1 cellular context compared by ENCODE assay signal in the genomic region with DNA sequence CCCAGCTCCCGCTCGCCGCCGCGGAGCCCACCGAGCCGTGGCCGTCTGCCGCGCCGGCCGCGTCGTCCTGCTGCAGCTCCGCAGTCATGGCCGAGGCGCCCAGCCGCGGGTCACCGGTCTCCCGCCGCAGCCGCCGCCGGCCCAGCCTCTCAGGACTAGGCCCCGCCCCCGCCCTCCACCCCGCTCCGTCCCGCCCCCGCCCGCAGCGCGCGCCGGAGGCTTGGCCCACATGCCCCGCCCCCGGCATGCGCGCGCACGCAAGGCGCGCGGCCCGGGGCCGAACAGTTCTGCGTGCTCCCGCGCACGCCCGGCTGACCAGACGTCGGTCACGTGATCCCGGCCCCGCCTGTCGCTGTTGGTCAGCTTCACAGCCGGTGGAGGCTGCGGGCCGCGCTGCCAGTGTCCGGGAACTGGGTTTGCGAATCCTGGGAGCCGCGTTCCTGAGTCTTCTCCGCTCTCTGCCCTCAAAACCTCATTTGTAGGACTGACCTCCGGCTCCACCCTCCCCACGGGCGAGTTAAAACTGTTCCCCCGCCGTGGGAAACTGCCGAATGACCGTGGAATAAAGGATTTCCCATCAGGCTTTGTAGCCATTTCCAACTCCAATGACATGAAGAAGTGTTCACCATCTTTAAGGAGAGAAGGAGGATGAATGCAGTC.
A peak's percentile ranks its signal among the peaks of the same experiment; 100 is the strongest.
TF ChIP-seq lines count a peak whose summit lies in the region.

Gene USP28 (minus strand): TSS at position 159 of the 660 bp plus-strand sequence. CDS start 71 bp downstream, at position 88.

TF ChIP-seq in K562, 482 proteins besides CTCF, POLR2A, EP300 and RAD21 (continued from another document and continues in another):
- TF ChIP-seq PKNOX1 (IDR thresholded peaks at IDR 0.05): peak; percentile 32; the same call in 1 of the 2 replicates
- peak; percentile 68 for TF ChIP-seq ZFX (CRISPR knock-in tag; IDR thresholded peaks at IDR 0.05)
- TF ChIP-seq NR2C2 (CRISPR knock-in tag; IDR thresholded peaks at IDR 0.05): no peak
- TF ChIP-seq NR2C2 (tag; IDR thresholded peaks at IDR 0.05): peak; percentile 72; the same call in 1 of the 2 replicates
- no peak for TF ChIP-seq SIX5 (IDR thresholded peaks at IDR 0.05; ENCODE audit: borderline replicate concordance in 1 of 2, insufficient read depth in 1 of 2, low read depth in 1 of 2, low read length in 2 of 2)
- peak; percentile 93 for TF ChIP-seq POLR2AphosphoS5 (IDR thresholded peaks at IDR 0.05; ENCODE audit: control insufficient read depth, insufficient read depth, low read depth, low read length)
- TF ChIP-seq ZNF324 (CRISPR knock-in tag; IDR thresholded peaks at IDR 0.05): no peak
- TF ChIP-seq CCNT2 (IDR thresholded peaks at IDR 0.05; ENCODE audit: borderline replicate concordance, extremely low read depth, insufficient read length, low read depth, low read length): peak; percentile 76
- no peak for TF ChIP-seq NFYB (IDR thresholded peaks at IDR 0.05; ENCODE audit: extremely low read depth, insufficient read length)
- peak; percentile 42; the same call in 1 of the 2 replicates for TF ChIP-seq TCF7 (IDR thresholded peaks at IDR 0.05; ENCODE audit: borderline replicate concordance)
- TF ChIP-seq NONO (IDR thresholded peaks at IDR 0.05; ENCODE audit: low read depth in 2 of 2, low read length in 1 of 2): peak in 1 of 2 experiments; percentile 80; a peak in 2 of 4 replicates
- peak in 1 of 2 experiments; percentile 83; a peak in 1 of 4 replicates for TF ChIP-seq ZNF639 (CRISPR knock-in tag; conservative IDR thresholded peaks at IDR 0.05 in 1 of 2, IDR thresholded peaks at IDR 0.05 in 1 of 2)
- no peak for TF ChIP-seq ZFP30 (CRISPR knock-in tag; IDR thresholded peaks at IDR 0.05; ENCODE audit: borderline replicate concordance)
- TF ChIP-seq ZBTB49 (CRISPR knock-in tag; IDR thresholded peaks at IDR 0.05; ENCODE audit: borderline replicate concordance): no peak
- no peak for TF ChIP-seq HDAC3 (IDR thresholded peaks at IDR 0.05; ENCODE audit: borderline replicate concordance, partially characterized antibody)
- TF ChIP-seq ARID1B (IDR thresholded peaks at IDR 0.05): no peak
- TF ChIP-seq DIDO1 (tag; IDR thresholded peaks at IDR 0.05; ENCODE audit: low read depth): no peak; the same call in 1 of the 2 replicates
- TF ChIP-seq ZNF24 (IDR thresholded peaks at IDR 0.05): no peak; the same call in 1 of the 2 replicates
- TF ChIP-seq, protein P1, sequence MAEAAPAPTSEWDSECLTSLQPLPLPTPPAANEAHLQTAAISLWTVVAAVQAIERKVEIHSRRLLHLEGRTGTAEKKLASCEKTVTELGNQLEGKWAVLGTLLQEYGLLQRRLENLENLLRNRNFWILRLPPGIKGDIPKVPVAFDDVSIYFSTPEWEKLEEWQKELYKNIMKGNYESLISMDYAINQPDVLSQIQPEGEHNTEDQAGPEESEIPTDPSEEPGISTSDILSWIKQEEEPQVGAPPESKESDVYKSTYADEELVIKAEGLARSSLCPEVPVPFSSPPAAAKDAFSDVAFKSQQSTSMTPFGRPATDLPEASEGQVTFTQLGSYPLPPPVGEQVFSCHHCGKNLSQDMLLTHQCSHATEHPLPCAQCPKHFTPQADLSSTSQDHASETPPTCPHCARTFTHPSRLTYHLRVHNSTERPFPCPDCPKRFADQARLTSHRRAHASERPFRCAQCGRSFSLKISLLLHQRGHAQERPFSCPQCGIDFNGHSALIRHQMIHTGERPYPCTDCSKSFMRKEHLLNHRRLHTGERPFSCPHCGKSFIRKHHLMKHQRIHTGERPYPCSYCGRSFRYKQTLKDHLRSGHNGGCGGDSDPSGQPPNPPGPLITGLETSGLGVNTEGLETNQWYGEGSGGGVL (CRISPR knock-in tag; IDR thresholded peaks at IDR 0.05): no peak
- TF ChIP-seq, protein P2, sequence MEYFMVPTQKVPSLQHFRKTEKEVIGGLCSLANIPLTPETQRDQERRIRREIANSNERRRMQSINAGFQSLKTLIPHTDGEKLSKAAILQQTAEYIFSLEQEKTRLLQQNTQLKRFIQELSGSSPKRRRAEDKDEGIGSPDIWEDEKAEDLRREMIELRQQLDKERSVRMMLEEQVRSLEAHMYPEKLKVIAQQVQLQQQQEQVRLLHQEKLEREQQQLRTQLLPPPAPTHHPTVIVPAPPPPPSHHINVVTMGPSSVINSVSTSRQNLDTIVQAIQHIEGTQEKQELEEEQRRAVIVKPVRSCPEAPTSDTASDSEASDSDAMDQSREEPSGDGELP (CRISPR knock-in tag; IDR thresholded peaks at IDR 0.05; ENCODE audit: borderline replicate concordance): peak; percentile 96
- TF ChIP-seq, protein P3, sequence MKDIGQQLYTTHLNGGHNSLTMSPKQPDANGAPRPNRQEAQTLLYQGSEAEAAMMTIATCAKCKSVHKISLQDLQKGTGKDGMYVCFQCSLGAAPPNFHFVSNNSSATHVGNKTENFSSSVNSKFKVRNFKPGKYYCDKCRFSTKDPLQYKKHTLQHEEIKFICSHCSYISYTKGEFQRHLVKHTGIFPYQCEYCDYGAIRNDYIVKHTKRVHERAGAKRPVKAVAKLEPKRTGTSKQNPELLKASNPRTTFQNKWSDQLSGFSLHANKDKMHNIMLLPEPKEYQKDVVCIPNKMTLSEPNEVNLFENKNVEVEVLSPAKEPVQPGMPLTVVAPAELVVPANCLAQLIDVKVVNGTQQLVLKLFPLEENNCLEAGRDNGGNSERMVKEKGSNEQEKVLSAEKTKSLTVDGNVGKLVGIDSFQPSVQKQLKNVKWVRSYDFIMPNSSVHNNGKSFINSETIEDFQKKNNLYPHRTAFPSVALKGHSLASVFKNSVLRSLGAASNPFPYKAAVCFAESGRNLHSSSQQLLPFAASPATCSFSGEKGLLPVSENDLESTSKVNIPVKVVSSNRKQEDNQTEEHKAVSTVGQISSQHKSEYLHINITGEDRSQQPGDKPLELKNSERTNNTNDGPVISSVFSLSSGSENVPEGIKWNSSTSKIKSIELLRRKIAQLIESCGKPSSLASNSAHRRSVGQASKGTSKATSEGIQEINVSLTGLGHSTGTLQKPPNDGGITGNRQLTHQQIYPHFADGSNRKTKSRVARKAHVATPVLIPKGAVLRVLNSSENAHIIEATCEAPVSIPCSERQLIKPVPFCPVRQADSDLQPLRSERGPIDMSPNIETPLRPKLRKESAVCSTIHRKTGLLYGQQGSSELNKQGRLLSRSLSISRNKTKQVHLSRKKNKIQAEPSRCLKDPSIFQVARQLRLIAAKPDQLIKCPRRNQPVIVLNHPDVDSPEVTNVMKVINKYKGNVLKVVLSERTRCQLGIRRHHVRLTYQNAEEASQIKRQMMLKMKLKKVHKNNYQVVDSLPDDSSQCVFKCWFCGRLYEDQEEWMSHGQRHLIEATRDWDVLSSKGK (CRISPR knock-in tag; IDR thresholded peaks at IDR 0.05): no peak
- peak; percentile 97 for TF ChIP-seq SUPT5H (IDR thresholded peaks at IDR 0.05)
- no peak for TF ChIP-seq NFATC3 (IDR thresholded peaks at IDR 0.05)
- TF ChIP-seq HNRNPH1 (optimal IDR thresholded peaks at IDR 0.05; ENCODE audit: low read depth, low read length): no peak
- peak; percentile 28 to 78 (median 44) for TF ChIP-seq YY1 (IDR thresholded peaks at IDR 0.05; ENCODE audit: borderline replicate concordance in 1 of 3, control insufficient read depth in 1 of 3, extremely low read depth in 1 of 3, insufficient read depth in 3 of 3, insufficient read length in 1 of 3, insufficient replicate concordance in 2 of 3, low read depth in 1 of 3, low read length in 2 of 3)
- 0 out of 2 replicates have a peak, but pooled peaks have one; percentile 32 for TF ChIP-seq STAT6 (CRISPR knock-in tag; IDR thresholded peaks at IDR 0.05)
- no peak; the same call in 1 of the 2 replicates for TF ChIP-seq BACH1 (tag; IDR thresholded peaks at IDR 0.05)
- TF ChIP-seq ZNF57 (CRISPR knock-in tag; IDR thresholded peaks at IDR 0.05): no peak
- TF ChIP-seq BDP1 (IDR thresholded peaks at IDR 0.05; ENCODE audit: insufficient read depth, insufficient read length): no peak
- TF ChIP-seq ZBTB2 (IDR thresholded peaks at IDR 0.05): peak; percentile 79
- TF ChIP-seq, protein P4, sequence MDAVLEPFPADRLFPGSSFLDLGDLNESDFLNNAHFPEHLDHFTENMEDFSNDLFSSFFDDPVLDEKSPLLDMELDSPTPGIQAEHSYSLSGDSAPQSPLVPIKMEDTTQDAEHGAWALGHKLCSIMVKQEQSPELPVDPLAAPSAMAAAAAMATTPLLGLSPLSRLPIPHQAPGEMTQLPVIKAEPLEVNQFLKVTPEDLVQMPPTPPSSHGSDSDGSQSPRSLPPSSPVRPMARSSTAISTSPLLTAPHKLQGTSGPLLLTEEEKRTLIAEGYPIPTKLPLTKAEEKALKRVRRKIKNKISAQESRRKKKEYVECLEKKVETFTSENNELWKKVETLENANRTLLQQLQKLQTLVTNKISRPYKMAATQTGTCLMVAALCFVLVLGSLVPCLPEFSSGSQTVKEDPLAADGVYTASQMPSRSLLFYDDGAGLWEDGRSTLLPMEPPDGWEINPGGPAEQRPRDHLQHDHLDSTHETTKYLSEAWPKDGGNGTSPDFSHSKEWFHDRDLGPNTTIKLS (IDR thresholded peaks at IDR 0.05; ENCODE audit: borderline replicate concordance, low read depth): no peak
- peak; percentile 89 for TF ChIP-seq TBP (optimal IDR thresholded peaks at IDR 0.05; ENCODE audit: low read depth, low read length)
- TF ChIP-seq RBM22 (IDR thresholded peaks at IDR 0.05; ENCODE audit: low read depth, low read length, poor library complexity, severe bottlenecking): no peak
- peak; percentile 96 for TF ChIP-seq PHF8 (IDR thresholded peaks at IDR 0.05; ENCODE audit: borderline replicate concordance, low read length)
- peak; percentile 92 for TF ChIP-seq CBFA2T2 (conservative IDR thresholded peaks at IDR 0.05)
